Comparison of ENCODE assay signal across 13 cellular contexts in genomic region chr7:102042016-102042656, GRCh38.
DNase-seq lines count a peak whose midpoint lies in the region; ATAC-seq and TF ChIP-seq lines count a peak whose summit lies in the region.
"Had no signal": no experiment of that assay in that cellular context is flagged by ENCODE, and none has a peak within 500 bp of the region (broad histone marks: within the 10 kb centered on the region; RNA-seq: fewer than 3 reads in every experiment).

No MANE protein-coding gene starts in this region.

- H3K36me3 ChIP-seq in BLaER1, result peaks cover 35% of the 10 kb centered on the region
- H3K36me3 ChIP-seq: uterus had no signal

- no peak for ATAC-seq in T-helper 17 cell
- no peak for ATAC-seq in GM21723 (IDR thresholded peaks at IDR 0.05; ENCODE audit: unreplicated experiment)
- ATAC-seq: left lobe of liver had no signal

- H3K36me3 Mint-ChIP-seq in T-helper 2 cell treated with Interferon-gamma antibody and Interleukin-4, amounts not matched to agents 5 μg/mL and 100 μg/mL, for 36 hours (ENCODE audit: low read depth), result no peaks in the 10 kb centered on the region
- H3K36me3 Mint-ChIP-seq in T-helper 17 cell (ENCODE audit: low read depth), result peaks cover 2% of the 10 kb centered on the region

- H3K4me3 ChIP-seq in BLaER1 (no peak overlapping the region), choroid plexus epithelial cell (ENCODE audit: low read depth, low read length) (no peak overlapping the region)
- H3K4me3 ChIP-seq: uterus had no signal

- no peaks in the 10 kb centered on the region for H3K9me3 Mint-ChIP-seq in T-helper 2 cell treated with Interferon-gamma antibody and Interleukin-4, amounts not matched to agents 5 μg/mL and 100 μg/mL, for 36 hours
- H3K9me3 Mint-ChIP-seq: activated naive CD4-positive, alpha-beta T cell treated with anti-CD3 and anti-CD28 coated beads, Interleukin-2, amount 50 U/mL, for 24 hours had no signal

- no peak overlapping the region for H3K4me3 Mint-ChIP-seq in T-helper 2 cell treated with Interferon-gamma antibody and Interleukin-4, amounts not matched to agents 5 μg/mL and 100 μg/mL, for 36 hours
- H3K4me3 Mint-ChIP-seq in T-helper 17 cell, result no peak overlapping the region
- H3K4me3 Mint-ChIP-seq: activated naive CD4-positive, alpha-beta T cell treated with anti-CD3 and anti-CD28 coated beads, Interleukin-2, amount 50 U/mL, for 24 hours had no signal

- H3K27ac ChIP-seq in BLaER1, result peak overlapping the region; percentile 56

- no peaks in the 10 kb centered on the region for H3K27me3 ChIP-seq in BLaER1
- H3K27me3 ChIP-seq: uterus had no signal

- peak overlapping the region; percentile 11; the same call in 1 of the 2 replicates for H3K4me2 ChIP-seq in BLaER1

- DNase-seq in NCI-H226 (peak; percentile 82), choroid plexus epithelial cell (ENCODE audit: low read depth) (peak; percentile 61), mesenteric fat pad (ENCODE audit: low spot score) (peak; percentile 60), NCI-H526 treated with DMSO at 0.1 percent for 48 hours (lab: John Stamatoyannopoulos, UW) (no peak), T-helper 17 cell (no peak)
- no peak for DNase-seq in T-helper 2 cell treated with Interferon-gamma antibody and Interleukin-4, amounts not matched to agents 5 μg/mL and 100 μg/mL, for 36 hours (ENCODE audit: low spot score)
- DNase-seq: Kasumi-1, uterus had no signal

- H3K4me1 Mint-ChIP-seq in T-helper 2 cell treated with Interferon-gamma antibody and Interleukin-4, amounts not matched to agents 5 μg/mL and 100 μg/mL, for 36 hours (ENCODE audit: low read depth), result no peaks in the 10 kb centered on the region
- no peaks in the 10 kb centered on the region for H3K4me1 Mint-ChIP-seq in T-helper 17 cell

- peaks cover 10% of the 10 kb centered on the region; the same call in 1 of the 2 replicates for H4K20me1 ChIP-seq in BLaER1

- H3K9me3 ChIP-seq in BLaER1 (no peaks in the 10 kb centered on the region), T-helper 17 cell (ENCODE audit: control insufficient read depth, low read length, poor library complexity, severe bottlenecking) (no peaks in the 10 kb centered on the region)
- H3K9me3 ChIP-seq: uterus had no signal

- H3K4me1 ChIP-seq in BLaER1, result peaks cover 85% of the 10 kb centered on the region

- H3K27ac Mint-ChIP-seq in T-helper 2 cell treated with Interferon-gamma antibody and Interleukin-4, amounts not matched to agents 5 μg/mL and 100 μg/mL, for 36 hours, result no peak overlapping the region
- H3K27ac Mint-ChIP-seq in T-helper 17 cell, result no peak overlapping the region
- H3K27ac Mint-ChIP-seq: progenitor cell of endocrine pancreas had no signal

- TF ChIP-seq CTCF in choroid plexus epithelial cell (conservative IDR thresholded peaks at IDR 0.05; ENCODE audit: low read depth, low read length), result no peak

- no peak overlapping the region for H3K9ac ChIP-seq in BLaER1

- no peaks in the 10 kb centered on the region for H3K27me3 Mint-ChIP-seq in T-helper 2 cell treated with Interferon-gamma antibody and Interleukin-4, amounts not matched to agents 5 μg/mL and 100 μg/mL, for 36 hours (ENCODE audit: low read depth)
- no peaks in the 10 kb centered on the region for H3K27me3 Mint-ChIP-seq in T-helper 17 cell
- H3K27me3 Mint-ChIP-seq: activated naive CD4-positive, alpha-beta T cell treated with anti-CD3 and anti-CD28 coated beads, Interleukin-2, amount 50 U/mL, for 24 hours; progenitor cell of endocrine pancreas had no signal

Comparison
In these comparisons a context has a peak if more than half of its experiments do, and no peak if none do; other contexts are left out.
1. DNase-seq: peak in NCI-H226 (single experiment), choroid plexus epithelial cell (single experiment) and mesenteric fat pad (single experiment); none in T-helper 2 cell treated with Interferon-gamma antibody and Interleukin-4, amounts not matched to agents 5 μg/mL and 100 μg/mL, for 36 hours (single experiment), NCI-H526 treated with DMSO at 0.1 percent for 48 hours (single experiment) and T-helper 17 cell (0 of 3).